1 cellular context compared by ENCODE assay signal in the genomic region with DNA sequence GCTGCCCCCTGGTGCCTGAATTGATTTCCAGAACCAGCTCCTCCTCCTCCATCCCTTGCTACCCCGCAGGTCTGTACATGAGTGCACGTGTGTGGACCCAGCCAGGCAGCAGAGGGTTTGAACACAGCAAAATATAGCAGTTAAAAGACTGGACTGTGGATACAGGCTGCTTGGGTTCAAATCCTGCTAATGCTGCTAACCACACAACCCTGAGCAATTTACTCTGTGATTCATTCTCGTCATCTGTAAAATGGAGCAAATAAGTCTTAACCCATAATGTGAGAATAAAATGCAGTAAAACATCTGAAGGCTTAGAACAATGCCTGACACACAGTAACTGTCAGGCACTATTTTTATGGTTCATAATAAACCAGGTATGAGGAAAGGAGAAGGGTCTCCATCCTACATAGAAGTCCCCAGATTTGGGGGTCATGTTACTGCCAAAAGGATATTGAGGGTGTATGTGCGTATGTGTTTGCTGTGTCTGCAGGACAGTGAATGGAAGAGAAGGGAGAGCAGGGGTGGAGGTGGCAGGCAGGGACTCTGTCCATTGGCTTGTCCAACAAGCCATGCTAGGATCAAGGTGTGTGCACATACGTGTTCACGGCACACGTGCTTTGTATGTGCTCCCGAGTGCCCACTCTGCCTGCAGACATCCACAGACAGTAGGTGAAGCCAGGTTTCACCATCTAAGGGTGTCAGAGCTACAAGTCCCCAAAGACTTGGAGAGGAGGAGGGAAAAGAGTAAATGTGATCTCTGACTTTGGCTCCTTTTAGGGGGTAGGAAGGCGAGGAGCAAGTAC.
TF ChIP-seq lines count a peak whose summit lies in the region.

No MANE protein-coding gene starts in this region.

TF ChIP-seq in GM12878, 131 proteins besides CTCF, POLR2A, EP300 and RAD21:
- no peak for TF ChIP-seq TCF12 (IDR thresholded peaks at IDR 0.05; ENCODE audit: low read depth, low read length)
- TF ChIP-seq BHLHE40 (IDR thresholded peaks at IDR 0.05; ENCODE audit: borderline replicate concordance in 1 of 2, low read depth in 2 of 2, low read length in 1 of 2): peak in 1 of 2 experiments; percentile 78; a peak in 3 of 4 replicates
- TF ChIP-seq JUNB (IDR thresholded peaks at IDR 0.05): no peak
- TF ChIP-seq TCF7 (IDR thresholded peaks at IDR 0.05; ENCODE audit: borderline replicate concordance): 0 out of 2 replicates have a peak, but pooled peaks have one; percentile 4
- no peak for TF ChIP-seq NKRF (conservative IDR thresholded peaks at IDR 0.05)
- no peak for TF ChIP-seq ZNF217 (IDR thresholded peaks at IDR 0.05)
- TF ChIP-seq FOXK2 (IDR thresholded peaks at IDR 0.05): no peak
- no peak for TF ChIP-seq IKZF2 (IDR thresholded peaks at IDR 0.05)
- TF ChIP-seq SP1 (IDR thresholded peaks at IDR 0.05; ENCODE audit: low read depth, low read length): no peak
- TF ChIP-seq SMARCA5 (IDR thresholded peaks at IDR 0.05): peak; percentile 68; the same call in 1 of the 2 replicates
- no peak for TF ChIP-seq POU2F2 (IDR thresholded peaks at IDR 0.05; ENCODE audit: borderline replicate concordance, low read depth, low read length)
- TF ChIP-seq RBBP5 (conservative IDR thresholded peaks at IDR 0.05): no peak
- TF ChIP-seq, protein P1, sequence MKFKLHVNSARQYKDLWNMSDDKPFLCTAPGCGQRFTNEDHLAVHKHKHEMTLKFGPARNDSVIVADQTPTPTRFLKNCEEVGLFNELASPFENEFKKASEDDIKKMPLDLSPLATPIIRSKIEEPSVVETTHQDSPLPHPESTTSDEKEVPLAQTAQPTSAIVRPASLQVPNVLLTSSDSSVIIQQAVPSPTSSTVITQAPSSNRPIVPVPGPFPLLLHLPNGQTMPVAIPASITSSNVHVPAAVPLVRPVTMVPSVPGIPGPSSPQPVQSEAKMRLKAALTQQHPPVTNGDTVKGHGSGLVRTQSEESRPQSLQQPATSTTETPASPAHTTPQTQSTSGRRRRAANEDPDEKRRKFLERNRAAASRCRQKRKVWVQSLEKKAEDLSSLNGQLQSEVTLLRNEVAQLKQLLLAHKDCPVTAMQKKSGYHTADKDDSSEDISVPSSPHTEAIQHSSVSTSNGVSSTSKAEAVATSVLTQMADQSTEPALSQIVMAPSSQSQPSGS (IDR thresholded peaks at IDR 0.05; ENCODE audit: low read length): no peak
- no peak for TF ChIP-seq ZNF24 (IDR thresholded peaks at IDR 0.05)
- no peak for TF ChIP-seq HDAC2 (IDR thresholded peaks at IDR 0.05)
- no peak for TF ChIP-seq CBFB (IDR thresholded peaks at IDR 0.05; ENCODE audit: low read depth)
- TF ChIP-seq, protein P2, sequence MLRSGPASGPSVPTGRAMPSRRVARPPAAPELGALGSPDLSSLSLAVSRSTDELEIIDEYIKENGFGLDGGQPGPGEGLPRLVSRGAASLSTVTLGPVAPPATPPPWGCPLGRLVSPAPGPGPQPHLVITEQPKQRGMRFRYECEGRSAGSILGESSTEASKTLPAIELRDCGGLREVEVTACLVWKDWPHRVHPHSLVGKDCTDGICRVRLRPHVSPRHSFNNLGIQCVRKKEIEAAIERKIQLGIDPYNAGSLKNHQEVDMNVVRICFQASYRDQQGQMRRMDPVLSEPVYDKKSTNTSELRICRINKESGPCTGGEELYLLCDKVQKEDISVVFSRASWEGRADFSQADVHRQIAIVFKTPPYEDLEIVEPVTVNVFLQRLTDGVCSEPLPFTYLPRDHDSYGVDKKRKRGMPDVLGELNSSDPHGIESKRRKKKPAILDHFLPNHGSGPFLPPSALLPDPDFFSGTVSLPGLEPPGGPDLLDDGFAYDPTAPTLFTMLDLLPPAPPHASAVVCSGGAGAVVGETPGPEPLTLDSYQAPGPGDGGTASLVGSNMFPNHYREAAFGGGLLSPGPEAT (IDR thresholded peaks at IDR 0.05; ENCODE audit: low read depth): no peak
- no peak for TF ChIP-seq RUNX3 (IDR thresholded peaks at IDR 0.05; ENCODE audit: low read length)
- TF ChIP-seq, protein P3, sequence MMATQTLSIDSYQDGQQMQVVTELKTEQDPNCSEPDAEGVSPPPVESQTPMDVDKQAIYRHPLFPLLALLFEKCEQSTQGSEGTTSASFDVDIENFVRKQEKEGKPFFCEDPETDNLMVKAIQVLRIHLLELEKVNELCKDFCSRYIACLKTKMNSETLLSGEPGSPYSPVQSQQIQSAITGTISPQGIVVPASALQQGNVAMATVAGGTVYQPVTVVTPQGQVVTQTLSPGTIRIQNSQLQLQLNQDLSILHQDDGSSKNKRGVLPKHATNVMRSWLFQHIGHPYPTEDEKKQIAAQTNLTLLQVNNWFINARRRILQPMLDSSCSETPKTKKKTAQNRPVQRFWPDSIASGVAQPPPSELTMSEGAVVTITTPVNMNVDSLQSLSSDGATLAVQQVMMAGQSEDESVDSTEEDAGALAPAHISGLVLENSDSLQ (IDR thresholded peaks at IDR 0.05): no peak
- TF ChIP-seq TARDBP (IDR thresholded peaks at IDR 0.05; ENCODE audit: borderline replicate concordance): 0 out of 2 replicates have a peak, but pooled peaks have one; percentile 6
TF ChIP-seq in GM12878: peak in this region for 4.
